ENCODE assay signal across 8 cellular contexts in the genomic region with DNA sequence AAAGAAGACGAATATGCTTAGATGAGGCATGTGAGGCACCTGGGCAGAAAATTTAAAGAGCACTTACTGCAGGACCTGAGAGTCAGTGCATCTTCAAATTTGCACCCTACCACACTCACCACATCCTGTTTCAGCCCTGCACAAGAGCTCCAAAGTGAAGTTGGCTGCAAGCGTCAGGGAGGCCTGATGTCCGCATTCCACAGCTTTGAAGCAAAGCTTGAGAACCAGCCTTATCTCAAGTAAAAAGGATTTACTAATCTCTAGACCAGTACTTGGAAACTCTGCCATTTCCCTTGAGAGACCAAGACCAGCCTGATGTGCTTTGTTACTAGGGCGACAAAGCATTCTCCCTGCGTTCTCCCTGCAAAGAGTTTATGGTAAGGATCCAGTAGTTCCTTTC. TPM values are rescaled to one million over a fixed set of nuclear protein-coding genes. Genes with fewer than 3 reads are reported as not detected.
A peak's percentile ranks its signal among the peaks of the same experiment; 100 is the strongest.
DNase-seq lines count a peak whose midpoint lies in the region; ATAC-seq, FAIRE-seq and TF ChIP-seq lines count a peak whose summit lies in the region.

No MANE protein-coding gene starts in this region.

- peaks cover 39% of the 10 kb centered on the region for H3K4me1 Mint-ChIP-seq in activated CD8-positive, alpha-beta memory T cell treated with anti-CD3 and anti-CD28 coated beads, Interleukin-2, amount 10 ng/mL, durations not matched to agents 7 days and 5 days
- peaks cover 33% of the 10 kb centered on the region for H3K4me1 Mint-ChIP-seq in activated T-cell treated with anti-CD3 and anti-CD28 coated beads, Interleukin-2, amount 50 U/mL, for 72 hours (ENCODE audit: low read depth)
- H3K4me1 Mint-ChIP-seq in mesothelial cell of epicardium, result peaks cover 31% of the 10 kb centered on the region

- peak overlapping the region; percentile 51 for H3K4me3 Mint-ChIP-seq in activated CD8-positive, alpha-beta memory T cell treated with anti-CD3 and anti-CD28 coated beads, Interleukin-2, amount 10 ng/mL, durations not matched to agents 7 days and 5 days
- H3K4me3 Mint-ChIP-seq in activated T-cell treated with anti-CD3 and anti-CD28 coated beads, Interleukin-2, amount 50 U/mL, for 72 hours, result peak overlapping the region; percentile 53 to 56
- H3K4me3 Mint-ChIP-seq in mesothelial cell of epicardium, result no peak overlapping the region

- no peaks in the 10 kb centered on the region for H3K27me3 Mint-ChIP-seq in activated CD8-positive, alpha-beta memory T cell treated with anti-CD3 and anti-CD28 coated beads, Interleukin-2, amount 10 ng/mL, durations not matched to agents 7 days and 5 days
- H3K27me3 Mint-ChIP-seq in activated T-cell treated with anti-CD3 and anti-CD28 coated beads, Interleukin-2, amount 50 U/mL, for 72 hours (ENCODE audit: low read depth), result no peaks in the 10 kb centered on the region
- no peaks in the 10 kb centered on the region for H3K27me3 Mint-ChIP-seq in mesothelial cell of epicardium (ENCODE audit: low read depth)

- DNase-seq in activated CD8-positive, alpha-beta memory T cell treated with anti-CD3 and anti-CD28 coated beads, Interleukin-2, amount 10 ng/mL, durations not matched to agents 7 days and 5 days, result peak; percentile 92
- DNase-seq in activated CD8-positive, alpha-beta memory T cell treated with anti-CD3 and anti-CD28 coated beads, Interleukin-2, amount 50 U/mL, for 4 hours, result no peak
- DNase-seq in activated T-cell treated with anti-CD3 and anti-CD28 coated beads, Interleukin-2, amount 50 U/mL, for 72 hours, result peak; percentile 62 to 67
- DNase-seq in mesothelial cell of epicardium (ENCODE audit: low spot score in 2 of 2, unreplicated experiment in 2 of 2), result no peak
- no peak for DNase-seq in NCI-H524 treated with DMSO at 0.1 percent for 48 hours (lab: John Stamatoyannopoulos, UW)
- no peak for DNase-seq in GM13976 (ENCODE audit: low spot score)
- no peak for DNase-seq in frontal cortex (ENCODE audit: low spot score in 2 of 2)

- in situ Hi-C loops in GM13976 (cut with MboI; ENCODE audit: low sequenced_read_pairs, unreplicated experiment), result loop anchor here (25.0 kb wide), 1 partner anchor 404 kb away; a partner anchor contains a TSS

- no peaks in the 10 kb centered on the region for H3K9me3 Mint-ChIP-seq in activated CD8-positive, alpha-beta memory T cell treated with anti-CD3 and anti-CD28 coated beads, Interleukin-2, amount 10 ng/mL, durations not matched to agents 7 days and 5 days (ENCODE audit: low read depth)
- H3K9me3 Mint-ChIP-seq in activated T-cell treated with anti-CD3 and anti-CD28 coated beads, Interleukin-2, amount 50 U/mL, for 72 hours, result peaks cover 0 to 2% of the 10 kb centered on the region in 2 donors
- H3K9me3 Mint-ChIP-seq in mesothelial cell of epicardium, result peaks cover 5% of the 10 kb centered on the region

- FAIRE-seq in frontal cortex (lab: Jason Lieb, UNC), result no peak

- H3K36me3 Mint-ChIP-seq in activated CD8-positive, alpha-beta memory T cell treated with anti-CD3 and anti-CD28 coated beads, Interleukin-2, amount 10 ng/mL, durations not matched to agents 7 days and 5 days, result no peaks in the 10 kb centered on the region
- H3K36me3 Mint-ChIP-seq in activated T-cell treated with anti-CD3 and anti-CD28 coated beads, Interleukin-2, amount 50 U/mL, for 72 hours (ENCODE audit: insufficient read depth in 2 of 2), result peaks cover 0 to 4% of the 10 kb centered on the region in 2 donors
- H3K36me3 Mint-ChIP-seq in mesothelial cell of epicardium, result peaks cover 4% of the 10 kb centered on the region

- peak overlapping the region; percentile 90 for H3K27ac Mint-ChIP-seq in activated CD8-positive, alpha-beta memory T cell treated with anti-CD3 and anti-CD28 coated beads, Interleukin-2, amount 10 ng/mL, durations not matched to agents 7 days and 5 days
- H3K27ac Mint-ChIP-seq in activated T-cell treated with anti-CD3 and anti-CD28 coated beads, Interleukin-2, amount 50 U/mL, for 72 hours, result peak overlapping the region; percentile 3
- peak overlapping the region; percentile 73 for H3K27ac Mint-ChIP-seq in mesothelial cell of epicardium

- CTCF ChIA-PET in activated CD8-positive, alpha-beta memory T cell treated with anti-CD3 and anti-CD28 coated beads, Interleukin-2, amount 10 ng/mL, durations not matched to agents 7 days and 5 days (lab: Charles Lee), result interaction anchor here (0.6 to 5.9 kb wide), 9 partner anchors 16 to 134 kb away, joined by 3 to 69 read pairs (median 6); a partner anchor contains a TSS

- ATAC-seq in activated CD8-positive, alpha-beta memory T cell treated with anti-CD3 and anti-CD28 coated beads, Interleukin-2, amount 10 ng/mL, durations not matched to agents 7 days and 5 days, result peak; percentile 54
- ATAC-seq in HG03469 (IDR thresholded peaks at IDR 0.05; ENCODE audit: unreplicated experiment), result peak; percentile 38
- ATAC-seq in activated T-cell treated with anti-CD3 and anti-CD28 coated beads, Interleukin-2, amount 50 U/mL, for 72 hours (replicated peaks in 1 of 2), result peak; percentile 57 to 58

- TF ChIP-seq CTCF in mesothelial cell of epicardium (IDR thresholded peaks at IDR 0.05; ENCODE audit: unreplicated experiment) (no peak), GM13976 (IDR thresholded peaks at IDR 0.05; ENCODE audit: borderline replicate concordance, control extremely low read depth, extremely low read depth, insufficient read depth, missing control alignments) (no peak)

RNA-seq across cellular contexts. Expression of a gene that starts 3.4 kb away (rescaled TPM):
- 10 to 100 TPM; 30.7 to 39.1 TPM for total RNA-seq in activated CD8-positive, alpha-beta memory T cell treated with anti-CD3 and anti-CD28 coated beads, Interleukin-2, amount 10 ng/mL, durations not matched to agents 7 days and 5 days
- total RNA-seq in activated T-cell treated with anti-CD3 and anti-CD28 coated beads, Interleukin-2, amount 50 U/mL, for 72 hours, result 10 to 100 TPM; 52.1 to 59.1 TPM
- total RNA-seq in mesothelial cell of epicardium (37.5 to 41.0 TPM (median 40.1 TPM) in 3 replicates), frontal cortex (133 TPM)

RNA-seq across cellular contexts. Expression of a gene that starts 16.6 kb away (rescaled TPM):
- total RNA-seq in activated CD8-positive, alpha-beta memory T cell treated with anti-CD3 and anti-CD28 coated beads, Interleukin-2, amount 10 ng/mL, durations not matched to agents 7 days and 5 days, result 1 to 10 TPM; 4.8 to 9.3 TPM
- 1 to 10 TPM; 5.9 to 7.5 TPM for total RNA-seq in activated T-cell treated with anti-CD3 and anti-CD28 coated beads, Interleukin-2, amount 50 U/mL, for 72 hours
- total RNA-seq in mesothelial cell of epicardium (13.4 to 14.6 TPM (median 13.9 TPM) in 3 replicates), frontal cortex (52.2 TPM)

Comparison
In these comparisons a context has a peak if more than half of its experiments do, and no peak if none do; other contexts are left out.
1. DNase-seq: peak in activated CD8-positive, alpha-beta memory T cell treated with anti-CD3 and anti-CD28 coated beads, Interleukin-2, amount 10 ng/mL, durations not matched to agents 7 days and 5 days (single experiment) and activated T-cell treated with anti-CD3 and anti-CD28 coated beads, Interleukin-2, amount 50 U/mL, for 72 hours (2 of 2); none in activated CD8-positive, alpha-beta memory T cell treated with anti-CD3 and anti-CD28 coated beads, Interleukin-2, amount 50 U/mL, for 4 hours (single experiment), mesothelial cell of epicardium (0 of 2), NCI-H524 treated with DMSO at 0.1 percent for 48 hours (single experiment), GM13976 (single experiment) and frontal cortex (0 of 2).
2. H3K27ac Mint-ChIP-seq: peak in every context shown above with its lines; median percentile 90 in activated CD8-positive, alpha-beta memory T cell treated with anti-CD3 and anti-CD28 coated beads, Interleukin-2, amount 10 ng/mL, durations not matched to agents 7 days and 5 days; 73 in mesothelial cell of epicardium; 3 in activated T-cell treated with anti-CD3 and anti-CD28 coated beads, Interleukin-2, amount 50 U/mL, for 72 hours.
3. Peak in every context shown above with its lines, with median percentiles within 50 percentile points of each other: ATAC-seq.